ENCODE assay signal across 1 cellular context in the genomic region with DNA sequence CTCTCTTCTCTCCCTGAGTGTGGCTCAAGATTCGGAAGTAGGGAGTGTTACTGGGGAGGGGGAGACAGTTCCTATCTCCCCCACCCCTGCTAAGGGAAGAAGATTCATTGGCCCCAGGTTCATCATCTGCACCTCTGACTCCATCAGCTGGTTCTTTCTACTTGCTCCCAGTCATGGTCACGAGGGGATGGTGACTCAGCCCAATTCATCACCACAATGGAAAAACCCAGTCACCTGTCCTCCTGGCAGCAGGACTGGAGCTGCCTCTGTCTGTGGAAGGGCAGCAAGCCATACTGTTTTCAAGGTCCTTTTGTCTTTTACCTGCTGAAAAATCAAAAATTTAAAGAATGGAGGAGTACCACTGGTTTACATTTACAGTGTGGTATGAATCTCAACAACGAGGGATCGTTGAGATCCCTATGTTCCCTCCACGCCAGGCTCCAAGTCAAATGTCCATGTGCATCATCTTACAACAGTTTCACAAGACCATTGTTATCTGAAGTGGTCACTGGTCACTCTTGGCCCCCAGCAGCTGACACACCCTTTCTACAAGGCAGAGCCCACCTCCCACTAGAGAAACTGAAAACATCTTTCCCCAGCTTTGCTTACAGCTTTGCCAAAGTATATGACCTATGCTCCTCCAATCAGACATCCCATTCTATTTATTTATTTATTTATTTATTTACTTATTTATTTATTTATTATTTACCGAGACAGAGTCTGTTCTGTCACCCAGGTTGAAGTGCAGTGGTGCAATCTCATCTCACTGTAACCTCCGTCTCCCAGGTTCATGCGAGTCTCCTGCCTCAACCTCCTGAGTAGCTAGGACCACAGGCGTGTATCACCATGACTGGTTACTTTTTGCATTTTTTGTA.
TF ChIP-seq lines count a peak whose summit lies in the region.

No MANE protein-coding gene starts in this region.

TF ChIP-seq in HEK293, 187 proteins besides CTCF, POLR2A, EP300 and RAD21 (continued from another document and continues in another):
- TF ChIP-seq, protein P1, sequence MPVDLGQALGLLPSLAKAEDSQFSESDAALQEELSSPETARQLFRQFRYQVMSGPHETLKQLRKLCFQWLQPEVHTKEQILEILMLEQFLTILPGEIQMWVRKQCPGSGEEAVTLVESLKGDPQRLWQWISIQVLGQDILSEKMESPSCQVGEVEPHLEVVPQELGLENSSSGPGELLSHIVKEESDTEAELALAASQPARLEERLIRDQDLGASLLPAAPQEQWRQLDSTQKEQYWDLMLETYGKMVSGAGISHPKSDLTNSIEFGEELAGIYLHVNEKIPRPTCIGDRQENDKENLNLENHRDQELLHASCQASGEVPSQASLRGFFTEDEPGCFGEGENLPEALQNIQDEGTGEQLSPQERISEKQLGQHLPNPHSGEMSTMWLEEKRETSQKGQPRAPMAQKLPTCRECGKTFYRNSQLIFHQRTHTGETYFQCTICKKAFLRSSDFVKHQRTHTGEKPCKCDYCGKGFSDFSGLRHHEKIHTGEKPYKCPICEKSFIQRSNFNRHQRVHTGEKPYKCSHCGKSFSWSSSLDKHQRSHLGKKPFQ (tag by site-specific recombination; IDR thresholded peaks at IDR 0.05) = no peak
- TF ChIP-seq ZNF768 (tag by site-specific recombination; IDR thresholded peaks at IDR 0.05) = no peak
- TF ChIP-seq ZNF623 (tag by site-specific recombination; IDR thresholded peaks at IDR 0.05) = peak; percentile 69
- TF ChIP-seq ZNF558 (tag by site-specific recombination; IDR thresholded peaks at IDR 0.05) = 0 out of 2 replicates have a peak, but pooled peaks have one; percentile 35
- no peak for TF ChIP-seq ZNF791 (tag by site-specific recombination; IDR thresholded peaks at IDR 0.05)
- no peak for TF ChIP-seq EGR2 (tag by site-specific recombination; IDR thresholded peaks at IDR 0.05; ENCODE audit: low read depth)
- TF ChIP-seq ZNF248 (tag by site-specific recombination; IDR thresholded peaks at IDR 0.05) = no peak
- TF ChIP-seq ZNF48 (tag by site-specific recombination; IDR thresholded peaks at IDR 0.05) = no peak
- TF ChIP-seq SCRT2 (tag by site-specific recombination; IDR thresholded peaks at IDR 0.05) = no peak
- no peak for TF ChIP-seq ZNF843 (tag by site-specific recombination; IDR thresholded peaks at IDR 0.05)
- TF ChIP-seq, protein P2, sequence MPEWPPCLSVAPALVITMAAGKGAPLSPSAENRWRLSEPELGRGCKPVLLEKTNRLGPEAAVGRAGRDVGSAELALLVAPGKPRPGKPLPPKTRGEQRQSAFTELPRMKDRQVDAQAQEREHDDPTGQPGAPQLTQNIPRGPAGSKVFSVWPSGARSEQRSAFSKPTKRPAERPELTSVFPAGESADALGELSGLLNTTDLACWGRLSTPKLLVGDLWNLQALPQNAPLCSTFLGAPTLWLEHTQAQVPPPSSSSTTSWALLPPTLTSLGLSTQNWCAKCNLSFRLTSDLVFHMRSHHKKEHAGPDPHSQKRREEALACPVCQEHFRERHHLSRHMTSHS (tag by site-specific recombination; IDR thresholded peaks at IDR 0.05) = no peak
- TF ChIP-seq PRDM4 (tag by site-specific recombination; IDR thresholded peaks at IDR 0.05) = no peak
- no peak for TF ChIP-seq AEBP2 (tag by site-specific recombination; IDR thresholded peaks at IDR 0.05; ENCODE audit: borderline replicate concordance)
- TF ChIP-seq ZNF423 (tag by site-specific recombination; IDR thresholded peaks at IDR 0.05) = no peak
- TF ChIP-seq, protein P3, sequence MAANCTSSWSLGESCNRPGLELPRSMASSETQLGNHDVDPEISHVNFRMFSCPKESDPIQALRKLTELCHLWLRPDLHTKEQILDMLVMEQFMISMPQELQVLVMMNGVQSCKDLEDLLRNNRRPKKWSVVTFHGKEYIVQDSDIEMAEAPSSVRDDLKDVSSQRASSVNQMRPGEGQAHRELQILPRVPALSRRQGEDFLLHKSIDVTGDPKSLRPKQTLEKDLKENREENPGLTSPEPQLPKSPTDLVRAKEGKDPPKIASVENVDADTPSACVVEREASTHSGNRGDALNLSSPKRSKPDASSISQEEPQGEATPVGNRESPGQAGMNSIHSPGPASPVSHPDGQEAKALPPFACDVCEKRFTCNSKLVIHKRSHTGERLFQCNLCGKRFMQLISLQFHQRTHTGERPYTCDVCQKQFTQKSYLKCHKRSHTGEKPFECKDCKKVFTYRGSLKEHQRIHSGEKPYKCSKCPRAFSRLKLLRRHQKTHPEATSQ (tag by site-specific recombination; IDR thresholded peaks at IDR 0.05) = no peak
- TF ChIP-seq ZNF223 (tag by site-specific recombination; IDR thresholded peaks at IDR 0.05) = no peak
- TF ChIP-seq ZNF202 (tag by site-specific recombination; IDR thresholded peaks at IDR 0.05; ENCODE audit: borderline replicate concordance) = 0 out of 2 replicates have a peak, but pooled peaks have one; percentile 45
- no peak for TF ChIP-seq ZNF626 (tag by site-specific recombination; IDR thresholded peaks at IDR 0.05)
- no peak for TF ChIP-seq KLF17 (tag by site-specific recombination; IDR thresholded peaks at IDR 0.05)
- TF ChIP-seq REPIN1 (tag by site-specific recombination; IDR thresholded peaks at IDR 0.05; ENCODE audit: low read depth) = no peak
- no peak for TF ChIP-seq ZNF777 (tag by site-specific recombination; IDR thresholded peaks at IDR 0.05; ENCODE audit: borderline replicate concordance)
- TF ChIP-seq SP2 (tag by site-specific recombination; IDR thresholded peaks at IDR 0.05) = no peak
- TF ChIP-seq, protein P4, sequence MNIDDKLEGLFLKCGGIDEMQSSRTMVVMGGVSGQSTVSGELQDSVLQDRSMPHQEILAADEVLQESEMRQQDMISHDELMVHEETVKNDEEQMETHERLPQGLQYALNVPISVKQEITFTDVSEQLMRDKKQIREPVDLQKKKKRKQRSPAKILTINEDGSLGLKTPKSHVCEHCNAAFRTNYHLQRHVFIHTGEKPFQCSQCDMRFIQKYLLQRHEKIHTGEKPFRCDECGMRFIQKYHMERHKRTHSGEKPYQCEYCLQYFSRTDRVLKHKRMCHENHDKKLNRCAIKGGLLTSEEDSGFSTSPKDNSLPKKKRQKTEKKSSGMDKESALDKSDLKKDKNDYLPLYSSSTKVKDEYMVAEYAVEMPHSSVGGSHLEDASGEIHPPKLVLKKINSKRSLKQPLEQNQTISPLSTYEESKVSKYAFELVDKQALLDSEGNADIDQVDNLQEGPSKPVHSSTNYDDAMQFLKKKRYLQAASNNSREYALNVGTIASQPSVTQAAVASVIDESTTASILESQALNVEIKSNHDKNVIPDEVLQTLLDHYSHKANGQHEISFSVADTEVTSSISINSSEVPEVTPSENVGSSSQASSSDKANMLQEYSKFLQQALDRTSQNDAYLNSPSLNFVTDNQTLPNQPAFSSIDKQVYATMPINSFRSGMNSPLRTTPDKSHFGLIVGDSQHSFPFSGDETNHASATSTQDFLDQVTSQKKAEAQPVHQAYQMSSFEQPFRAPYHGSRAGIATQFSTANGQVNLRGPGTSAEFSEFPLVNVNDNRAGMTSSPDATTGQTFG (tag by site-specific recombination; IDR thresholded peaks at IDR 0.05; ENCODE audit: borderline replicate concordance) = no peak
- no peak for TF ChIP-seq WT1 (tag by site-specific recombination; IDR thresholded peaks at IDR 0.05)
- no peak for TF ChIP-seq ZBTB48 (tag by site-specific recombination; IDR thresholded peaks at IDR 0.05)
- no peak for TF ChIP-seq ZNF561 (tag by site-specific recombination; IDR thresholded peaks at IDR 0.05; ENCODE audit: borderline replicate concordance)
- no peak for TF ChIP-seq ZNF16 (tag by site-specific recombination; IDR thresholded peaks at IDR 0.05; ENCODE audit: low read depth)
- TF ChIP-seq ZSCAN23 (tag by site-specific recombination; IDR thresholded peaks at IDR 0.05) = no peak
- TF ChIP-seq ZNF548 (tag by site-specific recombination; IDR thresholded peaks at IDR 0.05) = no peak
- TF ChIP-seq ZNF785 (tag by site-specific recombination; IDR thresholded peaks at IDR 0.05) = no peak
- no peak for TF ChIP-seq ZBTB8A (tag by site-specific recombination; IDR thresholded peaks at IDR 0.05)
- TF ChIP-seq OVOL3 (tag by site-specific recombination; IDR thresholded peaks at IDR 0.05) = no peak
- TF ChIP-seq, protein P5, sequence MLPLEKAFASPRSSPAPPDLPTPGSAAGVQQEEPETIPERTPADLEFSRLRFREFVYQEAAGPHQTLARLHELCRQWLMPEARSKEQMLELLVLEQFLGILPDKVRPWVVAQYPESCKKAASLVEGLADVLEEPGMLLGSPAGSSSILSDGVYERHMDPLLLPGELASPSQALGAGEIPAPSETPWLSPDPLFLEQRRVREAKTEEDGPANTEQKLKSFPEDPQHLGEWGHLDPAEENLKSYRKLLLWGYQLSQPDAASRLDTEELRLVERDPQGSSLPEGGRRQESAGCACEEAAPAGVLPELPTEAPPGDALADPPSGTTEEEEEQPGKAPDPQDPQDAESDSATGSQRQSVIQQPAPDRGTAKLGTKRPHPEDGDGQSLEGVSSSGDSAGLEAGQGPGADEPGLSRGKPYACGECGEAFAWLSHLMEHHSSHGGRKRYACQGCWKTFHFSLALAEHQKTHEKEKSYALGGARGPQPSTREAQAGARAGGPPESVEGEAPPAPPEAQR (tag by site-specific recombination; IDR thresholded peaks at IDR 0.05) = no peak
- TF ChIP-seq, protein P6, sequence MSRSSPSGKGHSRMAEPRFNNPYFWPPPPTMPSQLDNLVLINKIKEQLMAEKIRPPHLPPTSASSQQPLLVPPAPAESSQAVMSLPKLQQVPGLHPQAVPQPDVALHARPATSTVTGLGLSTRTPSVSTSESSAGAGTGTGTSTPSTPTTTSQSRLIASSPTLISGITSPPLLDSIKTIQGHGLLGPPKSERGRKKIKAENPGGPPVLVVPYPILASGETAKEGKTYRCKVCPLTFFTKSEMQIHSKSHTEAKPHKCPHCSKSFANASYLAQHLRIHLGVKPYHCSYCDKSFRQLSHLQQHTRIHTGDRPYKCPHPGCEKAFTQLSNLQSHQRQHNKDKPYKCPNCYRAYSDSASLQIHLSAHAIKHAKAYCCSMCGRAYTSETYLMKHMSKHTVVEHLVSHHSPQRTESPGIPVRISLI (tag by site-specific recombination; IDR thresholded peaks at IDR 0.05) = no peak
- TF ChIP-seq ZNF133 (tag by site-specific recombination; IDR thresholded peaks at IDR 0.05) = no peak
- no peak for TF ChIP-seq MZF1 (tag by site-specific recombination; IDR thresholded peaks at IDR 0.05; ENCODE audit: borderline replicate concordance)
- TF ChIP-seq SP7 (tag by site-specific recombination; IDR thresholded peaks at IDR 0.05) = peak; percentile 76
- peak; percentile 41; the same call in 1 of the 2 replicates for TF ChIP-seq ZNF692 (tag by site-specific recombination; IDR thresholded peaks at IDR 0.05)
- TF ChIP-seq ZNF19 (tag by site-specific recombination; IDR thresholded peaks at IDR 0.05; ENCODE audit: low read depth) = no peak
